22 cellular contexts compared by ENCODE assay signal in the genomic region with DNA sequence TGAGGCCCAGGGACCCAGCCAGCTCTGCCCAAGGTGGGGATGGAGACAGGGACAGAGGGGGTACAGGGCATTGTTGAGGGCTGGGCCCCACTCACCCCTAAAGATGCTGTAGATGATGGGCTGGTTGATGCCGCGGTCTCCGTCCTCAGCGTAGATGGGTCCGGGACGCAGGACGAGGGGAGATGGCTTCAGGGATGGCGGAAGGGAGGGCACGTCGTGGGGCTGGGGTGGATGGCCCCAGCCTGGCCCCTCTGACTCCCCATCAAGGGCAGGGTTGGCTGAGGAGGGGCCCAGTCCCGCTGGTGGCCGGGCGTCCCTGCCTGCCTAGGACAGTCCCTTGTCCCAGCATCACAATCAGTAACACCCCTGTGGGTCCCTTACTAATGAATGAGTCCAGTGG.
"Had no signal": no experiment of that assay in that cellular context is flagged by ENCODE, and none has a peak within 500 bp of the region (broad histone marks: within the 10 kb centered on the region; RNA-seq: fewer than 3 reads in every experiment).

No MANE protein-coding gene starts in this region.

- H3K9me3 ChIP-seq: adrenal gland, breast epithelium, thoracic aorta, upper lobe of right lung had no signal

- H3K4me1 ChIP-seq: parathyroid adenoma had no signal

- H3K27ac ChIP-seq: adrenal gland, breast epithelium, coronary artery, foreskin keratinocyte, hepatocyte, parathyroid adenoma, thoracic aorta, upper lobe of right lung, VCaP had no signal

- DNase-seq: activated CD4-positive, alpha-beta T cell treated with anti-CD3 and anti-CD28 coated beads, Interleukin-2, amount 50 U/mL, for 1 hour; activated CD4-positive, CD25-positive, alpha-beta regulatory T cell treated with anti-CD3 and anti-CD28 coated beads, Interleukin-2, amount 50 U/mL, for 72 hours; activated CD8-positive, alpha-beta memory T cell treated with anti-CD3 and anti-CD28 coated beads, Interleukin-2, amount 50 U/mL, for 4 hours; activated effector memory CD4-positive, alpha-beta T cell treated with anti-CD3 and anti-CD28 coated beads, Interleukin-2, amount 50 U/mL, for 16 hours; activated T-cell treated with anti-CD3 and anti-CD28 coated beads, Interleukin-2, amount 50 U/mL, for 72 hours; adrenal gland; foreskin keratinocyte; mesendoderm; naive thymus-derived CD4-positive, alpha-beta T cell; stimulated activated CD4-positive, alpha-beta T cell treated with anti-CD3 and anti-CD28 coated beads, Interleukin-4, amount 100 ng/mL, for 4 hours; stimulated activated naive B cell treated with anti-CD40 and anti-IgM and Interleukin-4, amounts not matched to agents 10 μg/mL and 1 μg/mL and 100 μg/mL, for 72 hours; T-helper 2 cell; upper lobe of right lung had no signal

- H3K4me3 ChIP-seq: adrenal gland, breast epithelium, coronary artery, hepatocyte, smooth muscle cell, thoracic aorta, upper lobe of right lung had no signal

- ATAC-seq: activated naive CD4-positive, alpha-beta T cell treated with anti-CD3 and anti-CD28 coated beads, Interleukin-2, amount 50 U/mL, for 72 hours; activated T-cell treated with anti-CD3 and anti-CD28 coated beads, Interleukin-2, amount 50 U/mL, for 72 hours; foreskin keratinocyte; naive thymus-derived CD4-positive, alpha-beta T cell; sciatic nerve; stimulated activated naive B cell treated with anti-CD40 and anti-IgM and Interleukin-4, amounts not matched to agents 10 μg/mL and 1 μg/mL and 100 μg/mL, for 72 hours; upper lobe of right lung had no signal

- H3K36me3 ChIP-seq: breast epithelium, thoracic aorta, upper lobe of right lung had no signal

- H3K27me3 ChIP-seq: adrenal gland, breast epithelium, foreskin keratinocyte, hepatocyte had no signal
